1 cellular context compared by ENCODE assay signal in the genomic region with DNA sequence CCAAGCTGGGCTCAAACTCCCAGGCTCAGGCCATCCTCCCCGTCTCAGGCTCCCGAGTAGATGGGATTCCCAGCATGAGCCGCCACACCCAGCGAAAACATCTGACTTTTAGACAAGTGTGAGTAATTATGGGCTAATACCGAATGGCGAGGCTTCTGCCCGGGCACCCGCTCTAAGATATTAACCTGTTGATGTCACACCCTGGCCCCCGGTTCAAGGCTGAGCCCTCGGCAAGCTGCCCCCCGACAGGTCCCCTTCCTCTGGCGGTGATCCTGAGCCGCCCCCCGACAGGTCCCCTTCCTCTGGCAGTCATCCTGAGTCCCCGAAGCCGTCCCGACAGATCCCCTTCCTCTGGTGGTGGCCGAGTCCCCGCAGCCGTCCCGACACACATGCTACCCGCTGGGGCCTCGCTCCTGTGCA.
TF ChIP-seq lines count a peak whose summit lies in the region.

No MANE protein-coding gene starts in this region.

TF ChIP-seq in HCT116, 20 proteins besides CTCF, POLR2A, EP300 and RAD21 (continued from another document):
- TF ChIP-seq, protein P1, sequence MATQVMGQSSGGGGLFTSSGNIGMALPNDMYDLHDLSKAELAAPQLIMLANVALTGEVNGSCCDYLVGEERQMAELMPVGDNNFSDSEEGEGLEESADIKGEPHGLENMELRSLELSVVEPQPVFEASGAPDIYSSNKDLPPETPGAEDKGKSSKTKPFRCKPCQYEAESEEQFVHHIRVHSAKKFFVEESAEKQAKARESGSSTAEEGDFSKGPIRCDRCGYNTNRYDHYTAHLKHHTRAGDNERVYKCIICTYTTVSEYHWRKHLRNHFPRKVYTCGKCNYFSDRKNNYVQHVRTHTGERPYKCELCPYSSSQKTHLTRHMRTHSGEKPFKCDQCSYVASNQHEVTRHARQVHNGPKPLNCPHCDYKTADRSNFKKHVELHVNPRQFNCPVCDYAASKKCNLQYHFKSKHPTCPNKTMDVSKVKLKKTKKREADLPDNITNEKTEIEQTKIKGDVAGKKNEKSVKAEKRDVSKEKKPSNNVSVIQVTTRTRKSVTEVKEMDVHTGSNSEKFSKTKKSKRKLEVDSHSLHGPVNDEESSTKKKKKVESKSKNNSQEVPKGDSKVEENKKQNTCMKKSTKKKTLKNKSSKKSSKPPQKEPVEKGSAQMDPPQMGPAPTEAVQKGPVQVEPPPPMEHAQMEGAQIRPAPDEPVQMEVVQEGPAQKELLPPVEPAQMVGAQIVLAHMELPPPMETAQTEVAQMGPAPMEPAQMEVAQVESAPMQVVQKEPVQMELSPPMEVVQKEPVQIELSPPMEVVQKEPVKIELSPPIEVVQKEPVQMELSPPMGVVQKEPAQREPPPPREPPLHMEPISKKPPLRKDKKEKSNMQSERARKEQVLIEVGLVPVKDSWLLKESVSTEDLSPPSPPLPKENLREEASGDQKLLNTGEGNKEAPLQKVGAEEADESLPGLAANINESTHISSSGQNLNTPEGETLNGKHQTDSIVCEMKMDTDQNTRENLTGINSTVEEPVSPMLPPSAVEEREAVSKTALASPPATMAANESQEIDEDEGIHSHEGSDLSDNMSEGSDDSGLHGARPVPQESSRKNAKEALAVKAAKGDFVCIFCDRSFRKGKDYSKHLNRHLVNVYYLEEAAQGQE (IDR thresholded peaks at IDR 0.05; ENCODE audit: low read depth), result no peak
- TF ChIP-seq, protein P2, sequence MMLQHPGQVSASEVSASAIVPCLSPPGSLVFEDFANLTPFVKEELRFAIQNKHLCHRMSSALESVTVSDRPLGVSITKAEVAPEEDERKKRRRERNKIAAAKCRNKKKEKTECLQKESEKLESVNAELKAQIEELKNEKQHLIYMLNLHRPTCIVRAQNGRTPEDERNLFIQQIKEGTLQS (IDR thresholded peaks at IDR 0.05), result no peak
- no peak for TF ChIP-seq POLR2AphosphoS5 (IDR thresholded peaks at IDR 0.05; ENCODE audit: low read depth, low read length)
